Comparison of ENCODE assay signal across 8 cellular contexts in genomic region chr6:153511896-153512496, GRCh38.
DNase-seq lines count a peak whose midpoint lies in the region; ATAC-seq and TF ChIP-seq lines count a peak whose summit lies in the region.

No MANE protein-coding gene starts in this region.

- no peak overlapping the region for H2BK12ac ChIP-seq in neuronal stem cell (ENCODE audit: low read length)

- no peak overlapping the region for H3K18ac ChIP-seq in neuronal stem cell (ENCODE audit: low read length)

- DNase-seq in ELR (ENCODE audit: low read depth) (peak; percentile 53), RPMI8226 (peak; percentile 46), erythroblast (lab: John Stamatoyannopoulos, UW) (peak; percentile 2 to 45), neuronal stem cell (ENCODE audit: low spot score) (peak; percentile 18), NCI-H2107 (lab: John Stamatoyannopoulos, UW) (no peak)
- DNase-seq in CD8-positive, alpha-beta memory T cell, result no peak

- no peak overlapping the region for H3K27ac Mint-ChIP-seq in CD8-positive, alpha-beta memory T cell

- no peaks in the 10 kb centered on the region for H3K4me1 Mint-ChIP-seq in CD8-positive, alpha-beta memory T cell

- POLR2A ChIA-PET in CD8-positive, alpha-beta memory T cell (lab: Charles Lee), result no interaction called here

- no peak overlapping the region for H2AK5ac ChIP-seq in neuronal stem cell (ENCODE audit: low read depth, low read length)

- no peak for TF ChIP-seq POLR2A in erythroblast (IDR thresholded peaks at IDR 0.05; ENCODE audit: low read length)

- no peak overlapping the region for H2BK15ac ChIP-seq in neuronal stem cell (ENCODE audit: low read length)

- H3K79me1 ChIP-seq in neuronal stem cell (ENCODE audit: low read depth, low read length), result no peaks in the 10 kb centered on the region

- CTCF ChIA-PET in CD8-positive, alpha-beta memory T cell (lab: Charles Lee), result no interaction called here

- H4K8ac ChIP-seq in neuronal stem cell (ENCODE audit: low read depth, low read length), result no peak overlapping the region

- no peak overlapping the region for H2AFZ ChIP-seq in neuronal stem cell (ENCODE audit: low read length)

- WGBS in neuronal stem cell (ENCODE audit: extremely low coverage in 2 of 2, insufficient read length in 2 of 2, insufficient replicate concordance in 1 of 2), 2 donors, result no CpG with 5 or more reads among the region's 2 CpGs

- no peak overlapping the region for H2BK120ac ChIP-seq in neuronal stem cell (ENCODE audit: low read depth, low read length)

- H3K4me3 Mint-ChIP-seq in CD8-positive, alpha-beta memory T cell, result no peak overlapping the region

- H3K4me2 ChIP-seq in neuronal stem cell (ENCODE audit: insufficient read depth, low read length, poor library complexity, severe bottlenecking), result no peak overlapping the region

- no peak overlapping the region for H4K91ac ChIP-seq in neuronal stem cell (ENCODE audit: low read depth, low read length, poor library complexity)

- H3K4me3 ChIP-seq in neuronal stem cell (ENCODE audit: low read length in 2 of 2), result no peak overlapping the region
- H3K4me3 ChIP-seq in CD8-positive, alpha-beta memory T cell (ENCODE audit: low read length), result no peak overlapping the region

- no peaks in the 10 kb centered on the region for H3K4me1 ChIP-seq in neuronal stem cell (ENCODE audit: control insufficient read depth in 2 of 2, insufficient read depth in 1 of 2, low read depth in 1 of 2, low read length in 2 of 2)
- H3K4me1 ChIP-seq in CD8-positive, alpha-beta memory T cell (ENCODE audit: insufficient read depth, low read length), result no peaks in the 10 kb centered on the region

- H3K14ac ChIP-seq in neuronal stem cell (ENCODE audit: low read length), result no peak overlapping the region

- no peak overlapping the region for H3K23ac ChIP-seq in neuronal stem cell (ENCODE audit: low read depth, low read length, poor library complexity)

- H3K9me3 ChIP-seq in neuronal stem cell (replicated peaks in 1 of 2; ENCODE audit: control insufficient read depth in 2 of 2, insufficient read depth in 1 of 2, low read depth in 1 of 2, low read length in 2 of 2), result no peaks in the 10 kb centered on the region
- H3K9me3 ChIP-seq in CD8-positive, alpha-beta memory T cell (ENCODE audit: low read length), result no peaks in the 10 kb centered on the region

- H3K9ac ChIP-seq in neuronal stem cell (ENCODE audit: low read depth, low read length, poor library complexity), result no peak overlapping the region

- no peak overlapping the region for H2BK5ac ChIP-seq in neuronal stem cell (ENCODE audit: low read length)

- no peaks in the 10 kb centered on the region for H3K27me3 Mint-ChIP-seq in CD8-positive, alpha-beta memory T cell

- H3K27me3 ChIP-seq in neuronal stem cell (ENCODE audit: control insufficient read depth in 3 of 3, insufficient read depth in 3 of 3, low read depth in 1 of 3, low read length in 3 of 3), result no peaks in the 10 kb centered on the region
- H3K27me3 ChIP-seq in CD8-positive, alpha-beta memory T cell (ENCODE audit: insufficient read depth, low read length, poor library complexity, severe bottlenecking), result no peaks in the 10 kb centered on the region

- peaks cover 0 to 14% (median 0%) of the 10 kb centered on the region in 5 donors for H3K9me3 Mint-ChIP-seq in CD8-positive, alpha-beta memory T cell

- no peaks in the 10 kb centered on the region for H3K36me3 ChIP-seq in neuronal stem cell (replicated peaks in 1 of 2; ENCODE audit: control insufficient read depth in 2 of 2, insufficient read depth in 2 of 2, low read length in 2 of 2)
- no peaks in the 10 kb centered on the region for H3K36me3 ChIP-seq in CD8-positive, alpha-beta memory T cell (ENCODE audit: insufficient read depth, low read length)

- ATAC-seq in GM19467 (IDR thresholded peaks at IDR 0.05; ENCODE audit: unreplicated experiment) (peak; percentile 94), HG03457 (IDR thresholded peaks at IDR 0.05; ENCODE audit: unreplicated experiment) (peak; percentile 76)

- no peaks in the 10 kb centered on the region for H3K36me3 Mint-ChIP-seq in CD8-positive, alpha-beta memory T cell

- no peak overlapping the region for H3K4ac ChIP-seq in neuronal stem cell (ENCODE audit: low read length)

- no peak overlapping the region for H3K27ac ChIP-seq in neuronal stem cell (replicated peaks; ENCODE audit: low read length)
- H3K27ac ChIP-seq in CD8-positive, alpha-beta memory T cell (ENCODE audit: low read depth, low read length), result no peak overlapping the region

Comparison
In these comparisons a context has a peak if more than half of its experiments do, and no peak if none do; other contexts are left out.
1. DNase-seq: peak in ELR (single experiment), RPMI8226 (single experiment), erythroblast (2 of 2) and neuronal stem cell (single experiment); none in CD8-positive, alpha-beta memory T cell (0 of 5) and NCI-H2107 (single experiment).